ENCODE assay signal across 8 cellular contexts in genomic region chr22:37623075-37624016, GRCh38. TPM values are rescaled to one million over a fixed set of nuclear protein-coding genes. Genes with fewer than 3 reads are reported as not detected.
DNase-seq lines count a peak whose midpoint lies in the region.

No MANE protein-coding gene starts in this region.

- H3K79me1 ChIP-seq in mesendoderm (ENCODE audit: low read length), result no peaks in the 10 kb centered on the region

- no peaks in the 10 kb centered on the region for H3K79me2 ChIP-seq in mesendoderm (ENCODE audit: control insufficient read depth, insufficient read depth, low read length)

- DNase-seq in NCI-H2081 (lab: John Stamatoyannopoulos, UW) (peak; percentile 23 to 36), NCI-H2081 treated with DMSO at 0.1 percent for 48 hours (lab: John Stamatoyannopoulos, UW) (no peak), NCI-H128 (lab: John Stamatoyannopoulos, UW; ENCODE audit: unreplicated experiment) (peak; percentile 10), dedifferentiated amniotic fluid mesenchymal stem cell (ENCODE audit: extremely low spot score) (peak; percentile 43), mesendoderm (peak; percentile 78), NCI-H226 (no peak)
- peak; percentile 58 to 65 for DNase-seq in activated CD4-positive, alpha-beta T cell treated with anti-CD3 and anti-CD28 coated beads, Interleukin-2, amount 50 U/mL, for 24 hours (ENCODE audit: low read depth in 1 of 2, low spot score in 1 of 2)
- DNase-seq in stimulated activated CD8-positive, alpha-beta memory T cell treated with anti-CD3 and anti-CD28 coated beads, Interleukin-7, amount 100 ng/mL, for 1 hour (ENCODE audit: low read depth in 2 of 2), result peak; percentile 53 to 67

- H3K27ac ChIP-seq in mesendoderm (ENCODE audit: low read depth, low read length), result no peak overlapping the region

- H2BK120ac ChIP-seq in mesendoderm (ENCODE audit: low read depth, low read length), result no peak overlapping the region

- no peak overlapping the region for H3K18ac ChIP-seq in mesendoderm (ENCODE audit: low read length)

- H4K5ac ChIP-seq in mesendoderm (ENCODE audit: low read length), result no peak overlapping the region

- WGBS in mesendoderm (ENCODE audit: extremely low coverage, insufficient coverage, low lambda C conversion rate), result no CpG with 5 or more reads among the region's 22 CpGs

- H3K27me3 ChIP-seq in mesendoderm (ENCODE audit: insufficient read depth, low read length, poor library complexity), result no peaks in the 10 kb centered on the region

- H3K4ac ChIP-seq in mesendoderm (ENCODE audit: low read depth, low read length), result no peak overlapping the region

- H3K4me1 ChIP-seq in mesendoderm (ENCODE audit: control insufficient read depth, low read depth, low read length), result peaks cover 1% of the 10 kb centered on the region

- no peak overlapping the region for H4K8ac ChIP-seq in mesendoderm (ENCODE audit: low read depth, low read length)

- no peak overlapping the region for H3K4me2 ChIP-seq in mesendoderm (ENCODE audit: low read length)

- H2AK5ac ChIP-seq in mesendoderm (ENCODE audit: low read length), result no peak overlapping the region

- H3K9ac ChIP-seq in mesendoderm (ENCODE audit: low read length), result no peak overlapping the region

- no peaks in the 10 kb centered on the region for H3K36me3 ChIP-seq in mesendoderm (ENCODE audit: control insufficient read depth, insufficient read depth, low read length)

- H3K23ac ChIP-seq in mesendoderm (ENCODE audit: low read length), result no peak overlapping the region

- H2BK15ac ChIP-seq in mesendoderm (replicated peaks; ENCODE audit: low read depth), result no peak overlapping the region

- H3K4me3 ChIP-seq in mesendoderm (ENCODE audit: low read length), result no peak overlapping the region

- H3K56ac ChIP-seq in mesendoderm (ENCODE audit: low read length), result no peak overlapping the region

- no peak overlapping the region for H2BK5ac ChIP-seq in mesendoderm (ENCODE audit: low read length)

RNA-seq across cellular contexts. Expression of gene GGA1, which starts 14.7 kb away (rescaled TPM):
- polyA plus RNA-seq in mesendoderm (2013, experiment 1 of 2), result 23.0 TPM
- polyA plus RNA-seq in mesendoderm (2013, experiment 2 of 2), result 23.5 TPM

RNA-seq across cellular contexts. Expression of gene SH3BP1, which starts 16.1 kb away (rescaled TPM):
- polyA plus RNA-seq in mesendoderm (2013, experiment 1 of 2), result 19.3 TPM
- 19.6 TPM for polyA plus RNA-seq in mesendoderm (2013, experiment 2 of 2)

RNA-seq across cellular contexts. Expression of gene PDXP, which starts 35.2 kb away (rescaled TPM):
- 20.0 TPM for polyA plus RNA-seq in mesendoderm (2013, experiment 1 of 2)
- polyA plus RNA-seq in mesendoderm (2013, experiment 2 of 2), result 20.2 TPM

RNA-seq across cellular contexts. Expression of gene LGALS2, which starts 43.5 kb away (rescaled TPM):
- not detected for polyA plus RNA-seq in mesendoderm (2013, experiment 1 of 2)
- not detected for polyA plus RNA-seq in mesendoderm (2013, experiment 2 of 2)

RNA-seq across cellular contexts. Expression of gene LGALS1, which starts 52.1 kb away (rescaled TPM):
- 18.5 TPM for polyA plus RNA-seq in mesendoderm (2013, experiment 1 of 2)
- polyA plus RNA-seq in mesendoderm (2013, experiment 2 of 2), result 18.7 TPM

Comparison
In these comparisons a context has a peak if more than half of its experiments do, and no peak if none do; other contexts are left out.
1. DNase-seq: peak in NCI-H2081 (2 of 2), NCI-H128 (single experiment), activated CD4-positive, alpha-beta T cell treated with anti-CD3 and anti-CD28 coated beads, Interleukin-2, amount 50 U/mL, for 24 hours (2 of 2), dedifferentiated amniotic fluid mesenchymal stem cell (single experiment), mesendoderm (single experiment) and stimulated activated CD8-positive, alpha-beta memory T cell treated with anti-CD3 and anti-CD28 coated beads, Interleukin-7, amount 100 ng/mL, for 1 hour (2 of 2); none in NCI-H2081 treated with DMSO at 0.1 percent for 48 hours (single experiment) and NCI-H226 (single experiment).